9 cellular contexts compared by ENCODE assay signal in the genomic region with DNA sequence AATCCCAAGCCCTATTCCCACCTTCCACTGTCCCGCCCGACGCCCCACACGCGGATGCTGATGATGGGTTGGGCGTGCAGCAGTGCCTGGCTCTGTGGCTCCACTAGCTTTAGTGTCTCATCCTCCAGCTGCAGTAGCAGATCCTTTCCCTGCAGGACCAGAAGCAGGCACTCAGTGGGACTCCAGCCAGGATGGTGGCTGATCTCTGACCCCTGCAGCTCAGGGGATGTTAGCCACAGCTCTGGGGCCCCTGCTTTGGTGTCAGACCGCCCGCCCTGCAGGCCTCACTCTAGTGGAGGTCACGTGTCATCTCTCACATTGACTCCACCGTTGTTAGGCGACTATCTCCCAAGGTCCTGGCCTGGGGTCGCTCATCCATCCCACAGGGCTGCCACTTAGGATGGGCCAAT. TPM values are rescaled to one million over a fixed set of nuclear protein-coding genes. Genes with fewer than 3 reads are reported as not detected.
A peak's percentile ranks its signal among the peaks of the same experiment; 100 is the strongest.
DNase-seq lines count a peak whose midpoint lies in the region; ATAC-seq, FAIRE-seq and TF ChIP-seq lines count a peak whose summit lies in the region.
"Had no signal": no experiment of that assay in that cellular context is flagged by ENCODE, and none has a peak within 500 bp of the region (broad histone marks: within the 10 kb centered on the region; RNA-seq: fewer than 3 reads in every experiment).

No MANE protein-coding gene starts in this region.

- DNase-seq in small intestine (no peak), hepatocyte (ENCODE audit: low spot score) (no peak), HuH-7 (ENCODE audit: low spot score) (no peak), KG1 (lab: John Stamatoyannopoulos, UW) (no peak)
- DNase-seq: NCI-H146 had no signal

- peak overlapping the region; percentile 50 for H3K27ac ChIP-seq in SU-DHL-6 (ENCODE audit: low read depth, low read length)
- peak overlapping the region; percentile 2 to 71 for H3K27ac ChIP-seq in small intestine (ENCODE audit: low read depth in 1 of 2, low read length in 1 of 2)
- no peak overlapping the region for H3K27ac ChIP-seq in hepatocyte

- H3K27me3 ChIP-seq in SU-DHL-6 (ENCODE audit: low read length) (no peaks in the 10 kb centered on the region), small intestine (ENCODE audit: control insufficient read depth in 2 of 2, insufficient read depth in 2 of 2, low read length in 2 of 2) (no peaks in the 10 kb centered on the region), hepatocyte (no peaks in the 10 kb centered on the region)

- H3K9me3 ChIP-seq in SU-DHL-6 (ENCODE audit: insufficient read depth, low read length) = no peaks in the 10 kb centered on the region
- no peaks in the 10 kb centered on the region for H3K9me3 ChIP-seq in small intestine (ENCODE audit: control insufficient read depth, low read depth)
- H3K9me3 ChIP-seq in hepatocyte (ENCODE audit: low read depth) = no peaks in the 10 kb centered on the region

- H2AFZ ChIP-seq in SU-DHL-6 (ENCODE audit: low read depth, low read length, severe bottlenecking) (peak overlapping the region; percentile 2), hepatocyte (no peak overlapping the region)

- H3K36me3 ChIP-seq in SU-DHL-6 (ENCODE audit: low read length) (no peaks in the 10 kb centered on the region), small intestine (ENCODE audit: control insufficient read depth in 2 of 2, insufficient read depth in 2 of 2, low read length in 2 of 2) (no peaks in the 10 kb centered on the region), hepatocyte (replicated peaks; ENCODE audit: insufficient read depth, low read depth) (no peaks in the 10 kb centered on the region)

- FAIRE-seq in small intestine (lab: Jason Lieb, UNC) = no peak

- TF ChIP-seq CTCF in SU-DHL-6 (IDR thresholded peaks at IDR 0.05; ENCODE audit: insufficient read depth, low read length, poor library complexity, severe bottlenecking) (no peak), hepatocyte (IDR thresholded peaks at IDR 0.05; ENCODE audit: poor library complexity) (no peak)

- ATAC-seq in GM19035 (IDR thresholded peaks at IDR 0.05; ENCODE audit: unreplicated experiment) = peak; percentile 52
- ATAC-seq in HG02642 (IDR thresholded peaks at IDR 0.05; ENCODE audit: poor library complexity, unreplicated experiment) = peak; percentile 30

- H3K4me1 ChIP-seq in small intestine (ENCODE audit: control insufficient read depth in 2 of 2, insufficient read depth in 1 of 2, low read depth in 1 of 2, low read length in 1 of 2) (no peaks in the 10 kb centered on the region), hepatocyte (ENCODE audit: insufficient read depth) (peaks cover 20% of the 10 kb centered on the region)

- peak overlapping the region; percentile 45 for H3K4me2 ChIP-seq in SU-DHL-6 (ENCODE audit: low read depth, low read length, poor library complexity, severe bottlenecking)
- no peak overlapping the region for H3K4me2 ChIP-seq in hepatocyte

- H3K9me2 ChIP-seq in SU-DHL-6 (replicated peaks; ENCODE audit: insufficient read depth, low read length) = no peaks in the 10 kb centered on the region
- no peaks in the 10 kb centered on the region for H3K9me2 ChIP-seq in hepatocyte (replicated peaks; ENCODE audit: insufficient read depth)

- WGBS in small intestine, 3 donors = 76 to 93% (median 78%) methylated on average over 11 to 12 of the region's 12 CpGs
- 86% methylated on average over 12 of the region's 12 CpGs for WGBS in hepatocyte (ENCODE audit: low lambda C conversion rate, missing lambda C conversion rate)

- H3K4me3 ChIP-seq in SU-DHL-6 (ENCODE audit: insufficient read depth, low read length, poor library complexity, severe bottlenecking) = no peak overlapping the region
- no peak overlapping the region for H3K4me3 ChIP-seq in small intestine (ENCODE audit: low read depth in 1 of 2, low read length in 2 of 2)
- H3K4me3 ChIP-seq in hepatocyte = no peak overlapping the region
- H3K4me3 ChIP-seq: lung had no signal

- H4K20me1 ChIP-seq in SU-DHL-6 (ENCODE audit: low read depth, low read length) = no peaks in the 10 kb centered on the region
- no peaks in the 10 kb centered on the region for H4K20me1 ChIP-seq in hepatocyte (ENCODE audit: insufficient read depth, poor library complexity, severe bottlenecking)

- peak overlapping the region; percentile 34; the same call in 1 of the 2 replicates for H3K9ac ChIP-seq in SU-DHL-6 (ENCODE audit: low read length)

- H3K79me2 ChIP-seq in SU-DHL-6 (ENCODE audit: insufficient read depth, low read length) = no peaks in the 10 kb centered on the region
- no peaks in the 10 kb centered on the region for H3K79me2 ChIP-seq in hepatocyte

- no peaks in the 10 kb centered on the region for H3F3A ChIP-seq in SU-DHL-6 (ENCODE audit: insufficient read depth)

RNA-seq across cellular contexts. Expression of a gene that starts 11.8 kb away (rescaled TPM):
- polyA plus RNA-seq in small intestine (10 to 100 TPM; 22.0 to 32.4 (median 26.2) TPM), hepatocyte (61.7 and 63.0 TPM in 2 replicates)
- 65.2 and 70.0 TPM in 2 replicates for total RNA-seq in hepatocyte

RNA-seq across cellular contexts. Expression of a gene that starts 16.8 kb away (rescaled TPM):
- polyA plus RNA-seq in small intestine (10 to 100 TPM in 1 of 3 donors, 1 to 10 TPM in 2; 2.5 to 14.1 (median 9.7) TPM), hepatocyte (41.5 and 48.7 TPM in 2 replicates)
- total RNA-seq in hepatocyte = 33.0 and 38.3 TPM in 2 replicates

RNA-seq across cellular contexts. Expression of a gene that starts 38.7 kb away (rescaled TPM):
- polyA plus RNA-seq in small intestine (1 to 10 TPM in 2 of 3 donors, under 1 TPM in 1; 0.85 to 5.7 (median 4.5) TPM), hepatocyte (229 and 358 TPM in 2 replicates)
- 361 and 367 TPM in 2 replicates for total RNA-seq in hepatocyte

Comparison
In these comparisons a context has a peak if more than half of its experiments do, and no peak if none do; other contexts are left out.
1. RNA of a gene that starts 38.7 kb away (polyA plus RNA-seq): 229 to 358 TPM in hepatocyte; 0.85 to 5.7 TPM in small intestine; every median in the first group is over 10 times any median in the second.